Comparison of ENCODE assay signal across 8 cellular contexts in the genomic region with DNA sequence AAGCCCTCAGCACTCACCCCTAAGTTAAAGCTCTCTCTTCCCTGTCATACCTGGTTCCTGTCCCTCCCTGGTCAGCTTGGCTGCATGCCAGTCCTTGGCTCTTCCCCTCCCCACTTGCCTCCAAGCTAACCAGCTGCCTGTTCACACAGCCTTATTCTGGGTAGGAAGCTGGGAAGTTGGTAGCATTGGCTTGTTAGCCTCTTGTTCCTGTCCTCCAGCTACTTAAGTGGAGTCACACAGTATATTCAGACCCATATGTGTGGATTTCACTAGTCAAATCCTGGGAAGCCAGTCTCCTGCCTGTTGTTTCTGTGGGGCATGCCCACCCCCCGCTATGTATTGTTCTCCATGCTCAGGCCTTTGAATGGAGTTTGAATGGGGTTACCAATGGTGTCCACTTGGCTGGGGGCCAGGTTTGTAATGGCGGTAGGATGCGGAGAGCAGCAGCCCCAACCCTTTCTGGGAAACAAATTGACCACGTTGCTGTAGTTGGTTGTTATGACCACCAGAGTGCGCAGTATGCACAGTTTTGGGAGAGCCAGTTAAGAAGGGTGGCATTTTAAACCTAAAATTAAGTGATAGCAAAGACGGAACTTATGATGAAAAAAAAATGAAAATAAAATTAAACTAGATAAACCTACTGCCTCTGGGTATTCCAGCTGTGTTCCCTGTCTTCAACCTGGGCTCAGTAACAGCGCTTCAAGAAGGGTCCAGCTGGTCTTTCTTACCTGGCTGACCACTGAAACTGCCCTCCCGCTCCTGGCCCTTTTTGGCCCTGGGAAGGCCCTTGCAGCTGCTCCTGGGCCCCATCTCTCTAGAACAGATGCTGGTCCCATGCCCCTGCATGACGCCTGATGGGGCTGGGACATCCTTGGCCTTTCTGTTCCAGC. TPM values are rescaled to one million over a fixed set of nuclear protein-coding genes. Genes with fewer than 3 reads are reported as not detected.
DNase-seq lines count a peak whose midpoint lies in the region; ATAC-seq and TF ChIP-seq lines count a peak whose summit lies in the region.

No MANE protein-coding gene starts in this region.

- peaks cover 4 to 13% (median 7%) of the 10 kb centered on the region in 4 donors for H3K4me1 Mint-ChIP-seq in CD4-positive, alpha-beta memory T cell
- peaks cover 4% of the 10 kb centered on the region for H3K4me1 Mint-ChIP-seq in activated B cell treated with CpG ODN at 0.5 μM for 24 hours

- peak; percentile 58 for TF ChIP-seq CTCF in HEK293 (tag by site-specific recombination; IDR thresholded peaks at IDR 0.05)
- TF ChIP-seq CTCF in activated B cell treated with CpG ODN at 0.5 μM for 24 hours (IDR thresholded peaks at IDR 0.05): no peak

- H3K27ac ChIP-seq in CD4-positive, alpha-beta memory T cell (ENCODE audit: low read depth, low read length): no peak overlapping the region
- H3K27ac ChIP-seq in HEK293 (ENCODE audit: extremely low read depth, low read depth, low read length): no peak overlapping the region

- H3K4me1 ChIP-seq in CD4-positive, alpha-beta memory T cell (ENCODE audit: insufficient read depth, low read length): peaks cover 17% of the 10 kb centered on the region
- no peaks in the 10 kb centered on the region for H3K4me1 ChIP-seq in HEK293 (ENCODE audit: control insufficient read depth, insufficient read depth, low read length)

- H3K9me3 Mint-ChIP-seq in CD4-positive, alpha-beta memory T cell: no peaks in the 10 kb centered on the region
- H3K9me3 Mint-ChIP-seq in activated B cell treated with CpG ODN at 0.5 μM for 24 hours: no peaks in the 10 kb centered on the region

- H3K4me3 ChIP-seq in CD4-positive, alpha-beta memory T cell (ENCODE audit: low read length in 2 of 2): no peak overlapping the region
- no peak overlapping the region for H3K4me3 ChIP-seq in HEK293 (ENCODE audit: low read depth, low read length)

- intact Hi-C loops in CD4-positive, alpha-beta memory T cell (cut with micrococcal nuclease): loop anchor here (1.0 to 2.0 kb wide), 5 partner anchors 11 to 478 kb away; partner anchors contain the start of gene RPS3
- intact Hi-C loops in activated B cell treated with CpG ODN at 0.5 μM for 24 hours (cut with micrococcal nuclease): loop anchor here (1.0 to 10.0 kb wide), 3 partner anchors 57 to 926 kb away; no protein-coding TSS in a partner anchor

- H3K36me3 ChIP-seq in CD4-positive, alpha-beta memory T cell (ENCODE audit: insufficient read depth, low read length): no peaks in the 10 kb centered on the region
- H3K36me3 ChIP-seq in HEK293 (ENCODE audit: control insufficient read depth in 2 of 2, insufficient read depth in 1 of 2, low read length in 2 of 2): no peaks in the 10 kb centered on the region

- H3K36me3 Mint-ChIP-seq in CD4-positive, alpha-beta memory T cell: no peaks in the 10 kb centered on the region
- no peaks in the 10 kb centered on the region for H3K36me3 Mint-ChIP-seq in activated B cell treated with CpG ODN at 0.5 μM for 24 hours (ENCODE audit: low read depth)

- POLR2A ChIA-PET in CD4-positive, alpha-beta memory T cell (lab: Charles Lee; ENCODE audit: partially characterized antibody): interaction anchor here (0.6 to 10.3 kb wide), 7 partner anchors 16 to 142 kb away, joined by 3 to 118 read pairs (median 3); no protein-coding TSS in a partner anchor
- POLR2A ChIA-PET in HEK293 (lab: Yijun Ruan, JAX): no interaction called here
- POLR2A ChIA-PET in activated B cell treated with CpG ODN at 0.5 μM for 24 hours (lab: Charles Lee): no interaction called here

- H3K9me3 ChIP-seq in CD4-positive, alpha-beta memory T cell (ENCODE audit: control insufficient read depth in 1 of 2, low read length in 2 of 2): no peaks in the 10 kb centered on the region
- no peaks in the 10 kb centered on the region for H3K9me3 ChIP-seq in HEK293 (ENCODE audit: control insufficient read depth, insufficient read depth, low read depth, low read length)

- no peaks in the 10 kb centered on the region for H3K27me3 ChIP-seq in CD4-positive, alpha-beta memory T cell (ENCODE audit: insufficient read depth, low read length)

- ATAC-seq in activated B cell treated with CpG ODN at 0.5 μM for 24 hours (ENCODE audit: low read depth) (peak; percentile 92), HG03097 (IDR thresholded peaks at IDR 0.05; ENCODE audit: low FRiP score, unreplicated experiment) (no peak)

- peak; percentile 69 to 76 (median 74) for DNase-seq in CD4-positive, alpha-beta memory T cell
- DNase-seq in NCI-H2227 treated with DMSO at 0.1 percent for 48 hours (lab: John Stamatoyannopoulos, UW): peak; percentile 96
- DNase-seq in activated B cell treated with CpG ODN at 0.5 μM for 24 hours: peak; percentile 33
- DNase-seq in central memory CD4-positive, alpha-beta T cell: peak; percentile 64
- DNase-seq in left kidney (ENCODE audit: low read depth, low spot score): peak; percentile 88
- DNase-seq in stimulated activated CD4-positive, alpha-beta T cell treated with anti-CD3 and anti-CD28 coated beads, Interleukin-4, amount 100 ng/mL, for 1 hour: peak; percentile 58

- CTCF ChIA-PET in CD4-positive, alpha-beta memory T cell (lab: Charles Lee; ENCODE audit: partially characterized antibody): interaction anchor here (0.6 to 14.8 kb wide), 28 partner anchors 11 to 248 kb away, joined by 3 to 614 read pairs (median 4); partner anchors contain the start of genes GDPD5 and RPS3
- CTCF ChIA-PET in HEK293 (lab: Yijun Ruan, JAX) (interaction anchor here (0.5 to 10.9 kb wide), 48 partner anchors 9 to 455 kb away, joined by 3 to 209 read pairs (median 4); no protein-coding TSS in a partner anchor), activated B cell treated with CpG ODN at 0.5 μM for 24 hours (lab: Charles Lee) (interaction anchor here (0.9 to 9.8 kb wide), 9 partner anchors 9 to 145 kb away, joined by 3 to 177 read pairs (median 4); partner anchors contain the start of genes GDPD5 and RPS3)

- no peak overlapping the region for H3K4me3 Mint-ChIP-seq in CD4-positive, alpha-beta memory T cell
- no peak overlapping the region for H3K4me3 Mint-ChIP-seq in activated B cell treated with CpG ODN at 0.5 μM for 24 hours

- H3K27me3 Mint-ChIP-seq in CD4-positive, alpha-beta memory T cell: peaks cover 4% of the 10 kb centered on the region in 2 donors
- peaks cover 16% of the 10 kb centered on the region for H3K27me3 Mint-ChIP-seq in activated B cell treated with CpG ODN at 0.5 μM for 24 hours

- H3K27ac Mint-ChIP-seq in CD4-positive, alpha-beta memory T cell: no peak overlapping the region
- H3K27ac Mint-ChIP-seq in activated B cell treated with CpG ODN at 0.5 μM for 24 hours: no peak overlapping the region

TF ChIP-seq in HEK293, 187 proteins besides CTCF, POLR2A, EP300 and RAD21 (continues in another document):
- TF ChIP-seq ZNF416 (tag by site-specific recombination; IDR thresholded peaks at IDR 0.05): no peak
- no peak for TF ChIP-seq ZNF837 (tag by site-specific recombination; IDR thresholded peaks at IDR 0.05)
- TF ChIP-seq PRDM6 (tag by site-specific recombination; IDR thresholded peaks at IDR 0.05): no peak
- peak; percentile 48 for TF ChIP-seq ZNF335 (tag by site-specific recombination; conservative IDR thresholded peaks at IDR 0.05)
- peak; percentile 68; the same call in 1 of the 2 replicates for TF ChIP-seq YY2 (tag by site-specific recombination; IDR thresholded peaks at IDR 0.05)
- no peak for TF ChIP-seq ZNF677 (tag by site-specific recombination; IDR thresholded peaks at IDR 0.05)
- no peak for TF ChIP-seq ZNF664 (tag by site-specific recombination; IDR thresholded peaks at IDR 0.05)

RNA-seq across cellular contexts. Expression of gene RPS3, which starts 10.7 kb away (rescaled TPM):
- 1,000 to 10,000 TPM; 4,846 to 5,053 TPM for total RNA-seq in CD4-positive, alpha-beta memory T cell
- 1,000 to 10,000 TPM; 5,445 to 5,812 TPM for polyA plus RNA-seq in CD4-positive, alpha-beta memory T cell
- 4,635 and 5,236 TPM in 2 replicates for total RNA-seq in activated B cell treated with CpG ODN at 0.5 μM for 24 hours

RNA-seq across cellular contexts. Expression of gene ARRB1, which starts 37.2 kb away (rescaled TPM):
- 10 to 100 TPM; 45.0 to 47.5 TPM for total RNA-seq in CD4-positive, alpha-beta memory T cell
- polyA plus RNA-seq in CD4-positive, alpha-beta memory T cell: 1 to 10 TPM; 6.6 to 7.9 TPM
- 0.24 and 0.62 TPM in 2 replicates for total RNA-seq in activated B cell treated with CpG ODN at 0.5 μM for 24 hours

RNA-seq across cellular contexts. Expression of gene KLHL35, which starts 44.4 kb away (rescaled TPM):
- total RNA-seq in CD4-positive, alpha-beta memory T cell: 1 to 10 TPM; 1.2 to 1.5 TPM
- 1 to 10 TPM in 1 of 2 donors, under 1 TPM in 1; 0.93 to 1.5 TPM for polyA plus RNA-seq in CD4-positive, alpha-beta memory T cell
- total RNA-seq in activated B cell treated with CpG ODN at 0.5 μM for 24 hours: 0.11 and 0.49 TPM in 2 replicates

Comparison
In these comparisons a context has a peak if more than half of its experiments do, and no peak if none do; other contexts are left out.
1. DNase-seq: peak in every context shown above with its lines; median percentile 96 in NCI-H2227 treated with DMSO at 0.1 percent for 48 hours; 88 in left kidney; 74 in CD4-positive, alpha-beta memory T cell; 64 in central memory CD4-positive, alpha-beta T cell; 58 in stimulated activated CD4-positive, alpha-beta T cell treated with anti-CD3 and anti-CD28 coated beads, Interleukin-4, amount 100 ng/mL, for 1 hour; 33 in activated B cell treated with CpG ODN at 0.5 μM for 24 hours.
2. RNA of gene ARRB1, which starts 37.2 kb away (total RNA-seq): 45.0 to 47.5 TPM in CD4-positive, alpha-beta memory T cell; 0.24 to 0.62 TPM in activated B cell treated with CpG ODN at 0.5 μM for 24 hours; every median in the first group is over 10 times any median in the second.